ENCODE assay signal across 7 cellular contexts in the genomic region with DNA sequence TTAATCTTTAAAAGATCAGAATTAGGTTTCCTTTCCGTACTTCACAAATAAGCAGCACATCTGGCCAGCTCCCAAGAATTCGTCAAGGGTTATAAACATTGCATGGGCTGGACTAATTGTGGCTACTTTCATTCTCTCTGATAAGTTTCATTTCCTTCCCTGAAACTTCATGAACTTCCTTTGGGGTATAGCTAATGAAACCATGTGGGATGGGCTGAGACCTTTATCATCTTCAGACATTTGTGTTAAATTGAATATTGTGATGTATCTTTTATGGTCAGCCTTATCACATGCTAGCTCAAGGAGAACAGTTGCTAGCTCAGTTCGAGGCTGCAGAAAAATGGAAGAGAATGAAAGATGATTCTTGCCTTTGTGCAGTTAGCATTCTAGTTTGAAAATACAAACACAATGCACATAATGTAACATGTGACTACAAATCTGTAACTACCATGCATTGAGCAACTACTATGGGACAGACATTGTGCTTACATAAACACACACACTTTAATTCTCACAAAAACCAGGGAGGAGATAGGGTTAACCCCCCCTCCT. TPM values are rescaled to one million over a fixed set of nuclear protein-coding genes. Genes with fewer than 3 reads are reported as not detected.
A peak's percentile ranks its signal among the peaks of the same experiment; 100 is the strongest.
DNase-seq lines count a peak whose midpoint lies in the region; ATAC-seq and TF ChIP-seq lines count a peak whose summit lies in the region.

No MANE protein-coding gene starts in this region.

- H3K4me1 ChIP-seq in SK-N-SH (ENCODE audit: control insufficient read depth in 1 of 2, insufficient read depth in 2 of 2, low read depth in 1 of 2, low read length in 1 of 2), result peaks cover 0 to 6% of the 10 kb centered on the region in 2 experiments; a peak in 1 of 4 replicates
- peaks cover 0 to 14% of the 10 kb centered on the region in 2 donors for H3K4me1 ChIP-seq in thyroid gland

- no peaks in the 10 kb centered on the region for H4K20me1 ChIP-seq in SK-N-SH (ENCODE audit: insufficient read depth)

- no peaks in the 10 kb centered on the region for H3K79me2 ChIP-seq in SK-N-SH (ENCODE audit: insufficient read depth)

- peak overlapping the region; percentile 14 to 34; a peak in 2 of 4 replicates for H3K4me3 ChIP-seq in SK-N-SH (ENCODE audit: low read depth in 2 of 2, low read length in 1 of 2)
- peak overlapping the region in 1 of 3 donors; percentile 3 for H3K4me3 ChIP-seq in thyroid gland (replicated peaks in 1 of 3)

- no peak for DNase-seq in SK-N-SH
- DNase-seq in glomerular visceral epithelial cell (ENCODE audit: extremely low spot score), result peak; percentile 17
- DNase-seq in thyroid gland, result peak; percentile 77 to 78
- no peak for DNase-seq in activated CD4-positive, alpha-beta T cell treated with anti-CD3 and anti-CD28 coated beads, Interleukin-2, amount 50 U/mL, for 1 hour

- CTCF ChIA-PET in SK-N-SH (lab: Yijun Ruan, JAX), result interaction anchor here (1.1 kb wide), 1 partner anchor 525 kb away, joined by 3 read pairs; the partner anchor contains the start of gene ATXN1

- no peak for TF ChIP-seq CTCF in SK-N-SH (IDR thresholded peaks at IDR 0.05)
- no peak for TF ChIP-seq CTCF in thyroid gland (IDR thresholded peaks at IDR 0.05)

- H3F3A ChIP-seq in SK-N-SH (replicated peaks; ENCODE audit: insufficient read depth), result peaks cover 9% of the 10 kb centered on the region

- no peaks in the 10 kb centered on the region for H3K9me3 ChIP-seq in SK-N-SH
- H3K9me3 ChIP-seq in thyroid gland, result no peaks in the 10 kb centered on the region

- no peaks in the 10 kb centered on the region for H3K27me3 ChIP-seq in SK-N-SH (ENCODE audit: insufficient read depth)
- no peaks in the 10 kb centered on the region for H3K27me3 ChIP-seq in thyroid gland

- no peak for TF ChIP-seq RAD21 in SK-N-SH (IDR thresholded peaks at IDR 0.05; ENCODE audit: low read length)

- H2AFZ ChIP-seq in SK-N-SH (ENCODE audit: low read depth), result peak overlapping the region; percentile 19; the same call in 1 of the 2 replicates

- TF ChIP-seq POLR2A in GM18505 (IDR thresholded peaks at IDR 0.05; ENCODE audit: borderline replicate concordance, extremely low read depth, insufficient read depth, insufficient read length) (no peak), thyroid gland (IDR thresholded peaks at IDR 0.05) (no peak)

- peak overlapping the region; percentile 50; the same call in 1 of the 2 replicates for H3K4me2 ChIP-seq in SK-N-SH

- H3K9me2 ChIP-seq in SK-N-SH, result no peaks in the 10 kb centered on the region

- no peak overlapping the region for H3K9ac ChIP-seq in SK-N-SH

- H3K36me3 ChIP-seq in SK-N-SH (replicated peaks in 1 of 2; ENCODE audit: control insufficient read depth in 1 of 2, insufficient read depth in 2 of 2, low read length in 1 of 2), result no peaks in the 10 kb centered on the region
- no peaks in the 10 kb centered on the region for H3K36me3 ChIP-seq in thyroid gland

- intact Hi-C loops in thyroid gland (cut with DNase I), result no loop called here

- no peak for TF ChIP-seq EP300 in SK-N-SH (IDR thresholded peaks at IDR 0.05; ENCODE audit: borderline replicate concordance in 1 of 2, low read depth in 1 of 2, low read length in 1 of 2)

- POLR2A ChIA-PET in SK-N-SH (lab: Yijun Ruan, JAX), result no interaction called here

- ATAC-seq in GM18505 (IDR thresholded peaks at IDR 0.05; ENCODE audit: unreplicated experiment) (peak; percentile 42), HG02852 (IDR thresholded peaks at IDR 0.05; ENCODE audit: unreplicated experiment) (peak; percentile 54), HG03025 (IDR thresholded peaks at IDR 0.05; ENCODE audit: low FRiP score, unreplicated experiment) (no peak)

- WGBS in SK-N-SH (ENCODE audit: low lambda C conversion rate), result 17% methylated on average over 3 of the region's 3 CpGs
- 12 to 14% methylated on average over 3 of the region's 3 CpGs for WGBS in thyroid gland, 2 donors

- H3K27ac ChIP-seq in SK-N-SH (ENCODE audit: low read depth in 2 of 2, low read length in 1 of 2) (peak overlapping the region; percentile 25 to 67; a peak in 3 of 4 replicates), thyroid gland (peak overlapping the region in 2 of 3 donors; percentile 2 to 68)

TF ChIP-seq in SK-N-SH, 30 proteins besides CTCF, POLR2A, EP300 and RAD21:
- TF ChIP-seq TCF12 (IDR thresholded peaks at IDR 0.05) (no peak), POLR2AphosphoS5 (IDR thresholded peaks at IDR 0.05; ENCODE audit: low read depth, low read length) (no peak), TEAD4 (IDR thresholded peaks at IDR 0.05; ENCODE audit: borderline replicate concordance, insufficient read depth) (no peak), FOXM1 (IDR thresholded peaks at IDR 0.05; ENCODE audit: low read depth) (no peak), FOSL2 (IDR thresholded peaks at IDR 0.05; ENCODE audit: borderline replicate concordance, low read depth) (no peak), CHD2 (IDR thresholded peaks at IDR 0.05; ENCODE audit: low read length, partially characterized antibody) (no peak), FOXJ3 (CRISPR knock-in tag; IDR thresholded peaks at IDR 0.05) (no peak), USF1 (IDR thresholded peaks at IDR 0.05; ENCODE audit: borderline replicate concordance, low read depth) (no peak), PBX3 (IDR thresholded peaks at IDR 0.05) (no peak)
- TF ChIP-seq, protein P1, sequence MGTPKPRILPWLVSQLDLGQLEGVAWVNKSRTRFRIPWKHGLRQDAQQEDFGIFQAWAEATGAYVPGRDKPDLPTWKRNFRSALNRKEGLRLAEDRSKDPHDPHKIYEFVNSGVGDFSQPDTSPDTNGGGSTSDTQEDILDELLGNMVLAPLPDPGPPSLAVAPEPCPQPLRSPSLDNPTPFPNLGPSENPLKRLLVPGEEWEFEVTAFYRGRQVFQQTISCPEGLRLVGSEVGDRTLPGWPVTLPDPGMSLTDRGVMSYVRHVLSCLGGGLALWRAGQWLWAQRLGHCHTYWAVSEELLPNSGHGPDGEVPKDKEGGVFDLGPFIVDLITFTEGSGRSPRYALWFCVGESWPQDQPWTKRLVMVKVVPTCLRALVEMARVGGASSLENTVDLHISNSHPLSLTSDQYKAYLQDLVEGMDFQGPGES (IDR thresholded peaks at IDR 0.05; ENCODE audit: low read depth, low read length), result no peak
- TF ChIP-seq, protein P2, sequence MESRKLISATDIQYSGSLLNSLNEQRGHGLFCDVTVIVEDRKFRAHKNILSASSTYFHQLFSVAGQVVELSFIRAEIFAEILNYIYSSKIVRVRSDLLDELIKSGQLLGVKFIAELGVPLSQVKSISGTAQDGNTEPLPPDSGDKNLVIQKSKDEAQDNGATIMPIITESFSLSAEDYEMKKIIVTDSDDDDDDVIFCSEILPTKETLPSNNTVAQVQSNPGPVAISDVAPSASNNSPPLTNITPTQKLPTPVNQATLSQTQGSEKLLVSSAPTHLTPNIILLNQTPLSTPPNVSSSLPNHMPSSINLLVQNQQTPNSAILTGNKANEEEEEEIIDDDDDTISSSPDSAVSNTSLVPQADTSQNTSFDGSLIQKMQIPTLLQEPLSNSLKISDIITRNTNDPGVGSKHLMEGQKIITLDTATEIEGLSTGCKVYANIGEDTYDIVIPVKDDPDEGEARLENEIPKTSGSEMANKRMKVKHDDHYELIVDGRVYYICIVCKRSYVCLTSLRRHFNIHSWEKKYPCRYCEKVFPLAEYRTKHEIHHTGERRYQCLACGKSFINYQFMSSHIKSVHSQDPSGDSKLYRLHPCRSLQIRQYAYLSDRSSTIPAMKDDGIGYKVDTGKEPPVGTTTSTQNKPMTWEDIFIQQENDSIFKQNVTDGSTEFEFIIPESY (IDR thresholded peaks at IDR 0.05; ENCODE audit: borderline replicate concordance, low read depth), result no peak

RNA-seq across cellular contexts. Expression of gene GMPR, which starts 1.7 kb away (rescaled TPM):
- 18.4 and 21.0 TPM in 2 replicates for polyA plus RNA-seq in SK-N-SH (2012; rRNA removed)
- polyA plus RNA-seq in SK-N-SH (2012; cell fraction: cytosol; rRNA removed), result 19.0 and 21.2 TPM in 2 replicates
- 11.0 and 12.5 TPM in 2 replicates for polyA plus RNA-seq in SK-N-SH (2012; cell fraction: nucleus; rRNA removed)
- 10 to 100 TPM in 1 of 4 donors, 1 to 10 TPM in 3; 2.8 to 10.8 (median 3.3) TPM for total RNA-seq in thyroid gland

Comparison
In these comparisons a context has a peak if more than half of its experiments do, and no peak if none do; other contexts are left out.
1. DNase-seq: peak in glomerular visceral epithelial cell (single experiment) and thyroid gland (2 of 2); none in SK-N-SH (single experiment) and activated CD4-positive, alpha-beta T cell treated with anti-CD3 and anti-CD28 coated beads, Interleukin-2, amount 50 U/mL, for 1 hour (single experiment).